1 cellular context compared by ENCODE assay signal in the genomic region with DNA sequence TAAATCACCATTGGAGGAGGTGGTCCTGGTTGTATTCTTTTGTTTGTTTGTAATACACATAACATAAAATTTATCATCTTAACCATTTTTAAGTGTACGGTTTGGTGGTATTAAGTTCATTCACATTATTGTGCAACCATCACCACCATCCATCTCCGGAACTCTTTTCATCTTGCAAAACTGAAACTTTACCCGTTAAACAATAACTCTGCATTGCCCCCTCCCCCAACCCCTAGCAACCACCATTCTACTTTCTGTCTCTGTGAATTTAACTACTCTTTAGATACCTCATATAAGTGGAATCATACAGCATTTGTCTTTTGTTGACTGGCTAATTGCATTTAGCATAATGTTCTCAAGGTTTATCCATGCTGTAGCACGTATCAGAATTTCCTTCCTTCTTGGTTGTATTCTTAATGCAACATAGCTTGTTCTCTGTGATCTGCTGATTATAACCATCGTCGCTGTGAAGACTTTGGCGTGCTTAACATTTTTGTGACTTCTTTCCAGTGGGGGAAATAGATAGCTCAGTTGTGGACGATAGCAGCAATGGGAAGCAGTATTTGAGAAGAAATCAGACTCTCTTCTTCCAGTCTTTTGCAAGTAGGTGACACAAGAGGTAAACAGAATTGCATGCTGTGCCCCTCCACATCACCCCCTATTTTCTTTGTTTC.
TF ChIP-seq lines count a peak whose summit lies in the region.

No MANE protein-coding gene starts in this region.

TF ChIP-seq in GM12878, 131 proteins besides CTCF, POLR2A, EP300 and RAD21 (continued from another document):
- TF ChIP-seq TAF1 (IDR thresholded peaks at IDR 0.05; ENCODE audit: borderline replicate concordance, low read depth, low read length) (no peak), ESRRA (IDR thresholded peaks at IDR 0.05; ENCODE audit: low read length) (no peak), PAX8 (IDR thresholded peaks at IDR 0.05) (no peak)
- TF ChIP-seq, protein P1, sequence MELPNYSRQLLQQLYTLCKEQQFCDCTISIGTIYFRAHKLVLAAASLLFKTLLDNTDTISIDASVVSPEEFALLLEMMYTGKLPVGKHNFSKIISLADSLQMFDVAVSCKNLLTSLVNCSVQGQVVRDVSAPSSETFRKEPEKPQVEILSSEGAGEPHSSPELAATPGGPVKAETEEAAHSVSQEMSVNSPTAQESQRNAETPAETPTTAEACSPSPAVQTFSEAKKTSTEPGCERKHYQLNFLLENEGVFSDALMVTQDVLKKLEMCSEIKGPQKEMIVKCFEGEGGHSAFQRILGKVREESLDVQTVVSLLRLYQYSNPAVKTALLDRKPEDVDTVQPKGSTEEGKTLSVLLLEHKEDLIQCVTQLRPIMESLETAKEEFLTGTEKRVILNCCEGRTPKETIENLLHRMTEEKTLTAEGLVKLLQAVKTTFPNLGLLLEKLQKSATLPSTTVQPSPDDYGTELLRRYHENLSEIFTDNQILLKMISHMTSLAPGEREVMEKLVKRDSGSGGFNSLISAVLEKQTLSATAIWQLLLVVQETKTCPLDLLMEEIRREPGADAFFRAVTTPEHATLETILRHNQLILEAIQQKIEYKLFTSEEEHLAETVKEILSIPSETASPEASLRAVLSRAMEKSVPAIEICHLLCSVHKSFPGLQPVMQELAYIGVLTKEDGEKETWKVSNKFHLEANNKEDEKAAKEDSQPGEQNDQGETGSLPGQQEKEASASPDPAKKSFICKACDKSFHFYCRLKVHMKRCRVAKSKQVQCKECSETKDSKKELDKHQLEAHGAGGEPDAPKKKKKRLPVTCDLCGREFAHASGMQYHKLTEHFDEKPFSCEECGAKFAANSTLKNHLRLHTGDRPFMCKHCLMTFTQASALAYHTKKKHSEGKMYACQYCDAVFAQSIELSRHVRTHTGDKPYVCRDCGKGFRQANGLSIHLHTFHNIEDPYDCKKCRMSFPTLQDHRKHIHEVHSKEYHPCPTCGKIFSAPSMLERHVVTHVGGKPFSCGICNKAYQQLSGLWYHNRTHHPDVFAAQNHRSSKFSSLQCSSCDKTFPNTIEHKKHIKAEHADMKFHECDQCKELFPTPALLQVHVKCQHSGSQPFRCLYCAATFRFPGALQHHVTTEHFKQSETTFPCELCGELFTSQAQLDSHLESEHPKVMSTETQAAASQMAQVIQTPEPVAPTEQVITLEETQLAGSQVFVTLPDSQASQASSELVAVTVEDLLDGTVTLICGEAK (IDR thresholded peaks at IDR 0.05; ENCODE audit: borderline replicate concordance) = no peak
- TF ChIP-seq, protein P2, sequence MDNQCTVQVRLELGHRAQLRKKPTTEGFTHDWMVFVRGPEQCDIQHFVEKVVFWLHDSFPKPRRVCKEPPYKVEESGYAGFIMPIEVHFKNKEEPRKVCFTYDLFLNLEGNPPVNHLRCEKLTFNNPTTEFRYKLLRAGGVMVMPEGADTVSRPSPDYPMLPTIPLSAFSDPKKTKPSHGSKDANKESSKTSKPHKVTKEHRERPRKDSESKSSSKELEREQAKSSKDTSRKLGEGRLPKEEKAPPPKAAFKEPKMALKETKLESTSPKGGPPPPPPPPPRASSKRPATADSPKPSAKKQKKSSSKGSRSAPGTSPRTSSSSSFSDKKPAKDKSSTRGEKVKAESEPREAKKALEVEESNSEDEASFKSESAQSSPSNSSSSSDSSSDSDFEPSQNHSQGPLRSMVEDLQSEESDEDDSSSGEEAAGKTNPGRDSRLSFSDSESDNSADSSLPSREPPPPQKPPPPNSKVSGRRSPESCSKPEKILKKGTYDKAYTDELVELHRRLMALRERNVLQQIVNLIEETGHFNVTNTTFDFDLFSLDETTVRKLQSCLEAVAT (IDR thresholded peaks at IDR 0.05) = 0 out of 2 replicates have a peak, but pooled peaks have one; percentile 42
- TF ChIP-seq, protein P3, sequence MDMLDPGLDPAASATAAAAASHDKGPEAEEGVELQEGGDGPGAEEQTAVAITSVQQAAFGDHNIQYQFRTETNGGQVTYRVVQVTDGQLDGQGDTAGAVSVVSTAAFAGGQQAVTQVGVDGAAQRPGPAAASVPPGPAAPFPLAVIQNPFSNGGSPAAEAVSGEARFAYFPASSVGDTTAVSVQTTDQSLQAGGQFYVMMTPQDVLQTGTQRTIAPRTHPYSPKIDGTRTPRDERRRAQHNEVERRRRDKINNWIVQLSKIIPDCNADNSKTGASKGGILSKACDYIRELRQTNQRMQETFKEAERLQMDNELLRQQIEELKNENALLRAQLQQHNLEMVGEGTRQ (IDR thresholded peaks at IDR 0.05; ENCODE audit: borderline replicate concordance, low read depth, low read length) = no peak
